Comparison of ENCODE assay signal across 18 cellular contexts in genomic region chr1:156945881-156946661, GRCh38. TPM values are rescaled to one million over a fixed set of nuclear protein-coding genes. Genes with fewer than 3 reads are reported as not detected.
DNase-seq lines count a peak whose midpoint lies in the region; TF ChIP-seq lines count a peak whose summit lies in the region.
"Had no signal": no experiment of that assay in that cellular context is flagged by ENCODE, and none has a peak within 500 bp of the region (broad histone marks: within the 10 kb centered on the region; RNA-seq: fewer than 3 reads in every experiment).

No MANE protein-coding gene starts in this region.

- TF ChIP-seq CTCF in dorsolateral prefrontal cortex (IDR thresholded peaks at IDR 0.05 in 54 of 56, conservative IDR thresholded peaks at IDR 0.05 in 2 of 56; ENCODE audit: low read depth in 1 of 56, partially characterized antibody in 56 of 56) (no peak), testis (IDR thresholded peaks at IDR 0.05) (no peak), spleen (IDR thresholded peaks at IDR 0.05 in 8 of 11, conservative IDR thresholded peaks at IDR 0.05 in 3 of 11) (no peak), WERI-Rb-1 (IDR thresholded peaks at IDR 0.05; ENCODE audit: low read depth, low read length) (no peak)

- H3K36me3 ChIP-seq in testis (ENCODE audit: low read depth, missing control alignments) (peaks cover 5% of the 10 kb centered on the region), spleen (peaks cover 0 to 100% (median 79%) of the 10 kb centered on the region in 6 donors), WERI-Rb-1 (peaks cover 98% of the 10 kb centered on the region)

- H3K4me3 ChIP-seq in dorsolateral prefrontal cortex (no peak overlapping the region), testis (no peak overlapping the region), spleen (no peak overlapping the region), WERI-Rb-1 (ENCODE audit: low read depth, low read length) (no peak overlapping the region)
- H3K4me3 ChIP-seq: vagina had no signal

- H3K27me3 ChIP-seq in dorsolateral prefrontal cortex (no peaks in the 10 kb centered on the region), testis (no peaks in the 10 kb centered on the region), spleen (replicated peaks in 1 of 7) (no peaks in the 10 kb centered on the region), WERI-Rb-1 (ENCODE audit: insufficient read depth, low read depth, severe bottlenecking) (no peaks in the 10 kb centered on the region)
- H3K27me3 ChIP-seq: vagina had no signal

- WGBS in testis, 2 donors = 73 to 76% methylated on average over 11 of the region's 11 CpGs
- WGBS in spleen, 5 donors = 82 to 91% (median 87%) methylated on average over 11 of the region's 11 CpGs

- intact Hi-C loops in dorsolateral prefrontal cortex (cut with DNase I) (no loop called here), testis (cut with DNase I; ENCODE audit: low total_unique reads) (loop anchor here (10.0 kb wide), 1 partner anchor 119 kb away; no protein-coding TSS in a partner anchor), spleen (cut with DNase I; ENCODE audit: low total_unique reads) (no loop called here)

- DNase-seq in NCI-H82 (lab: John Stamatoyannopoulos, UW) (peak; percentile 45), NCI-H82 treated with DMSO at 0.1 percent for 48 hours (lab: John Stamatoyannopoulos, UW; ENCODE audit: unreplicated experiment) (no peak), NCI-H345 (lab: John Stamatoyannopoulos, UW) (peak; percentile 59), dorsolateral prefrontal cortex (peak in 8 of 10 donors; percentile 24 to 75 (median 54)), testis (peak; percentile 72), SIG-M5 (lab: John Stamatoyannopoulos, UW) (no peak), spleen (no peak), WERI-Rb-1 (no peak)
- DNase-seq: activated gamma-delta T cell treated with Interleukin-2 at 50 U/mL for 16 hours; cortex of kidney; GOT3; mesendoderm; Right ventricle myocardium superior; stimulated activated naive CD8-positive, alpha-beta T cell treated with anti-CD3 and anti-CD28 coated beads, Interleukin-15, amount 100 ng/mL, for 72 hours; T-helper 17 cell had no signal

- TF ChIP-seq POLR2A in testis (IDR thresholded peaks at IDR 0.05) (no peak), spleen (IDR thresholded peaks at IDR 0.05) (no peak)

- H3K4me1 ChIP-seq in testis (no peaks in the 10 kb centered on the region), spleen (no peaks in the 10 kb centered on the region)
- H3K4me1 ChIP-seq: vagina had no signal

- H3K9me3 ChIP-seq in testis = no peaks in the 10 kb centered on the region
- no peaks in the 10 kb centered on the region for H3K9me3 ChIP-seq in spleen
- no peaks in the 10 kb centered on the region for H3K9me3 ChIP-seq in WERI-Rb-1 (ENCODE audit: severe bottlenecking)
- H3K9me3 ChIP-seq: vagina had no signal

- peak overlapping the region in 1 of 59 donors; percentile 9 for H3K27ac ChIP-seq in dorsolateral prefrontal cortex
- H3K27ac ChIP-seq in testis = no peak overlapping the region
- H3K27ac ChIP-seq in spleen = no peak overlapping the region
- no peak overlapping the region for H3K27ac ChIP-seq in WERI-Rb-1
- H3K27ac ChIP-seq: vagina had no signal

RNA-seq across cellular contexts. Expression of gene LRRC71, which starts 25.6 kb away (rescaled TPM):
- total RNA-seq in dorsolateral prefrontal cortex = under 1 TPM in 11 of 120 experiments, not detected in 109; 0.23 to 0.84 (median 0.42) TPM
- 10 to 100 TPM; 17.5 to 23.1 TPM for total RNA-seq in testis
- 49.2 TPM for polyA plus RNA-seq in testis (ENCODE audit: insufficient read depth, low read depth, low replicate concordance)
- under 1 TPM in 3 of 7 donors, not detected in 4; 0.13 to 0.47 (median 0.23) TPM for total RNA-seq in spleen
- polyA plus RNA-seq in spleen = under 1 TPM; 0.03 to 0.51 (median 0.43) TPM
- total RNA-seq: epithelial cell of proximal tubule, Right ventricle myocardium superior, T-helper 17 cell, vagina had no signal
- polyA plus RNA-seq: neural cell had no signal

RNA-seq across cellular contexts. Expression of gene PEAR1, which starts 52.6 kb away (rescaled TPM):
- total RNA-seq in dorsolateral prefrontal cortex = 10 to 100 TPM in 7 of 120 experiments, 1 to 10 TPM in 113; 1.9 to 15.2 (median 5.0) TPM
- 10 to 100 TPM; 13.8 TPM for total RNA-seq in testis
- 10.5 TPM for polyA plus RNA-seq in testis (ENCODE audit: insufficient read depth, low read depth, low replicate concordance)
- total RNA-seq in spleen = 10 to 100 TPM; 16.1 to 28.3 (median 24.2) TPM
- polyA plus RNA-seq in spleen = 1 to 10 TPM; 1.4 to 6.2 (median 2.6) TPM
- polyA plus RNA-seq: neural cell had no signal

Comparison
In these comparisons a context has a peak if more than half of its experiments do, and no peak if none do; other contexts are left out.
1. DNase-seq: peak in NCI-H82 (single experiment), NCI-H345 (single experiment), dorsolateral prefrontal cortex (8 of 10) and testis (single experiment); none in NCI-H82 treated with DMSO at 0.1 percent for 48 hours (single experiment), SIG-M5 (single experiment), spleen (single experiment) and WERI-Rb-1 (single experiment).
2. RNA of gene LRRC71, which starts 25.6 kb away (total RNA-seq): 17.5 to 23.1 TPM in testis; 0.13 to 0.47 TPM in spleen and 0.23 to 0.84 TPM in dorsolateral prefrontal cortex; every median in the first group is over 10 times any median in the second.